Comparison of ENCODE assay signal across 1 cellular context in the genomic region with DNA sequence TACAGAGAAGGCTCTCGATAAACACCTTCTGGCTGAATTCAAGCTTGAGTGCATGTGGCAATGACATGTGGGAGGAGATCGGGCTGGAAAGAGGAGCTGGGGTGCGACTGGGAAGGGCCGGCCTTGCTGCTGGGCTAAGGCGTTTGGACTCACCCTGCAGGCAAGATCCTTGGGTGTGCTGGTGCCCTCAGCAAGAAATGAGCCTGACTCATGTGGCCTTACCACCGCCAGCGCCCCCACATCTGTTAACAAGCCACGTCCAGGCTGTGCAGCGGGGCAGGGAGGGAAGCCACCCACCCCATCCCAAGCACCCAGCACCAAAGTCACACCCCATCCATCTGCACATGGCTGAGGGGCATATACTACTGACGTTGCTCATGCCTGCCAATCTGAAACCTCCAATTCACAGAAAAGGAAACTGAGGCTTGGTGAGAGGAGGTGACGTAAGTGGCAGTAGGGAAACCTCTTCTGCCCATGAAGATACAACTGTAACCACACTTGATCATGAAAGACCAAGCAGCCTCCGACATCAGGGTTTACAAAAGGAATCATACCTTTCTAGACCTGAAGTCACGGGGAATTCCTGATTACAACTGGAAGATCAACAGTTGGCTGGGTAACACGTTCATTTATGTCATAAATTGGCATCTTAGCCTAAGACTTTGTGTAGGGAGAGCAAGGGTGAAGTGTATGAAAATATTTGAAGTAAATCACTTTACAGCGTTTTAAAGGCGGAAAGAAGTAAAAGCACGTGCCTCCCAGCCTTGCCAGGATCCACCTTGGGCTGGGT.
TF ChIP-seq lines count a peak whose summit lies in the region.

No MANE protein-coding gene starts in this region.

TF ChIP-seq in WTC11, 78 proteins besides CTCF, POLR2A, EP300 and RAD21 (continued from another document):
- TF ChIP-seq ETV6 (CRISPR knock-in tag; IDR thresholded peaks at IDR 0.05) (no peak), MYBL2 (CRISPR knock-in tag; IDR thresholded peaks at IDR 0.05) (no peak), TCF7 (CRISPR knock-in tag; IDR thresholded peaks at IDR 0.05; ENCODE audit: low read depth) (no peak), CREM (CRISPR knock-in tag; IDR thresholded peaks at IDR 0.05) (no peak)
- TF ChIP-seq, protein P1, sequence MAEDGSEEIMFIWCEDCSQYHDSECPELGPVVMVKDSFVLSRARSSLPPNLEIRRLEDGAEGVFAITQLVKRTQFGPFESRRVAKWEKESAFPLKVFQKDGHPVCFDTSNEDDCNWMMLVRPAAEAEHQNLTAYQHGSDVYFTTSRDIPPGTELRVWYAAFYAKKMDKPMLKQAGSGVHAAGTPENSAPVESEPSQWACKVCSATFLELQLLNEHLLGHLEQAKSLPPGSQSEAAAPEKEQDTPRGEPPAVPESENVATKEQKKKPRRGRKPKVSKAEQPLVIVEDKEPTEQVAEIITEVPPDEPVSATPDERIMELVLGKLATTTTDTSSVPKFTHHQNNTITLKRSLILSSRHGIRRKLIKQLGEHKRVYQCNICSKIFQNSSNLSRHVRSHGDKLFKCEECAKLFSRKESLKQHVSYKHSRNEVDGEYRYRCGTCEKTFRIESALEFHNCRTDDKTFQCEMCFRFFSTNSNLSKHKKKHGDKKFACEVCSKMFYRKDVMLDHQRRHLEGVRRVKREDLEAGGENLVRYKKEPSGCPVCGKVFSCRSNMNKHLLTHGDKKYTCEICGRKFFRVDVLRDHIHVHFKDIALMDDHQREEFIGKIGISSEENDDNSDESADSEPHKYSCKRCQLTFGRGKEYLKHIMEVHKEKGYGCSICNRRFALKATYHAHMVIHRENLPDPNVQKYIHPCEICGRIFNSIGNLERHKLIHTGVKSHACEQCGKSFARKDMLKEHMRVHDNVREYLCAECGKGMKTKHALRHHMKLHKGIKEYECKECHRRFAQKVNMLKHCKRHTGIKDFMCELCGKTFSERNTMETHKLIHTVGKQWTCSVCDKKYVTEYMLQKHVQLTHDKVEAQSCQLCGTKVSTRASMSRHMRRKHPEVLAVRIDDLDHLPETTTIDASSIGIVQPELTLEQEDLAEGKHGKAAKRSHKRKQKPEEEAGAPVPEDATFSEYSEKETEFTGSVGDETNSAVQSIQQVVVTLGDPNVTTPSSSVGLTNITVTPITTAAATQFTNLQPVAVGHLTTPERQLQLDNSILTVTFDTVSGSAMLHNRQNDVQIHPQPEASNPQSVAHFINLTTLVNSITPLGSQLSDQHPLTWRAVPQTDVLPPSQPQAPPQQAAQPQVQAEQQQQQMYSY (CRISPR knock-in tag; IDR thresholded peaks at IDR 0.05): no peak
